Comparison of ENCODE assay signal across 22 cellular contexts in the genomic region with DNA sequence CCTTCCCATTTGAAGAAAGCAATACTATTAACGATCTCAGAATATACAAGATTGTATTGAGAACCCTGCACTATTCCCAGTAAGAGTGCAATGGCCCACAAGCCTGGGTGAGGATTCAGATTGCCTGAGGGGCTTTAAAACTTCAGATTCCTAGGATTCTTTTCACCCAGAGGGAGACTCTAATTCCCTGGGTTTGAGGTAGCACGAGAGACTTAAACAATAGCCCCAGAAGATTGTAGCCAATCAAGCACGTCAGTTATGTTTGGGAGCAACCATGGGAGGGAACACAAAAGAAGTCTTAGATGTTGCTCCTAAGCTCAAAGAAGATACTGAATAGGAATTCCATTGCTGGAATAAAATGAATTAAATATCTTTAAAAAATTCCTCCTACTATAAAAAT. TPM values are rescaled to one million over a fixed set of nuclear protein-coding genes. Genes with fewer than 3 reads are reported as not detected.
DNase-seq lines count a peak whose midpoint lies in the region; ATAC-seq and TF ChIP-seq lines count a peak whose summit lies in the region.
"Had no signal": no experiment of that assay in that cellular context is flagged by ENCODE, and none has a peak within 500 bp of the region (broad histone marks: within the 10 kb centered on the region; RNA-seq: fewer than 3 reads in every experiment).

No MANE protein-coding gene starts in this region.

- H3K27ac ChIP-seq in mesendoderm (ENCODE audit: low read depth, low read length), result no peak overlapping the region
- H3K27ac ChIP-seq: A549, gastroesophageal sphincter, lower lobe of right lung had no signal

- H2BK15ac ChIP-seq in mesendoderm (replicated peaks; ENCODE audit: low read depth), result no peak overlapping the region

- H2BK120ac ChIP-seq in mesendoderm (ENCODE audit: low read depth, low read length), result no peak overlapping the region

- no peak for TF ChIP-seq RAD21 in Ishikawa (IDR thresholded peaks at IDR 0.05; ENCODE audit: low read depth)

- POLR2A ChIA-PET in HEK293T (lab: Yijun Ruan, JAX), result no interaction called here

- peak; percentile 46 for DNase-seq in EH (ENCODE audit: low read depth)
- DNase-seq in mesendoderm, result peak; percentile 98
- no peak for DNase-seq in HEK293T (ENCODE audit: extremely low spot score)
- DNase-seq in NCI-H748 (lab: John Stamatoyannopoulos, UW; ENCODE audit: unreplicated experiment), result no peak
- DNase-seq in HFFc6, result no peak
- DNase-seq: activated CD4-positive, alpha-beta T cell treated with anti-CD3 and anti-CD28 coated beads for 4 hours; activated naive CD8-positive, alpha-beta T cell treated with anti-CD3 and anti-CD28 coated beads, Interleukin-2, amount 50 U/mL, for 24 hours; immature natural killer cell; KBM-7; lower lobe of right lung; NCI-H1092; stimulated activated CD4-positive, alpha-beta T cell treated with anti-CD3 and anti-CD28 coated beads, Interleukin-12 subunit alpha, Interleukin-12 subunit beta, amount 100 ng/mL, for 4 hours; tibial artery had no signal

- H2AK5ac ChIP-seq in mesendoderm (ENCODE audit: low read length), result no peak overlapping the region

- H3K27me3 ChIP-seq in mesendoderm (ENCODE audit: insufficient read depth, low read length, poor library complexity), result no peaks in the 10 kb centered on the region
- H3K27me3 ChIP-seq: dorsolateral prefrontal cortex, gastroesophageal sphincter, tibial artery had no signal

- H3K79me1 ChIP-seq in mesendoderm (ENCODE audit: low read length), result peaks cover 9% of the 10 kb centered on the region

- H3K27me3 Mint-ChIP-seq in brain (no peaks in the 10 kb centered on the region), HFFc6 (ENCODE audit: insufficient read depth) (no peaks in the 10 kb centered on the region)
- H3K27me3 Mint-ChIP-seq: activated naive CD8-positive, alpha-beta T cell treated with anti-CD3 and anti-CD28 coated beads, Interleukin-2, amount 50 U/mL, for 24 hours; natural killer cell treated with Interleukin-12 subunit alpha and Interleukin-12 subunit beta and Interleukin-15 and Interleukin-18, amount 100 ng/mL, for 72 hours had no signal

- H3K4me3 Mint-ChIP-seq in brain (peak overlapping the region; percentile 30 to 63 (median 44)), HFFc6 (no peak overlapping the region)
- H3K4me3 Mint-ChIP-seq: activated naive CD8-positive, alpha-beta T cell treated with anti-CD3 and anti-CD28 coated beads, Interleukin-2, amount 50 U/mL, for 24 hours; CD14-positive monocyte; immature natural killer cell; natural killer cell treated with Interleukin-12 subunit alpha and Interleukin-12 subunit beta and Interleukin-15 and Interleukin-18, amount 100 ng/mL, for 72 hours; stimulated activated effector memory CD8-positive, alpha-beta T cell treated with anti-CD3 and anti-CD28 coated beads, Interleukin-12 subunit alpha, Interleukin-12 subunit beta, amount 100 ng/mL, for 72 hours had no signal

- H3K9me3 Mint-ChIP-seq in brain, result peaks cover 0 to 5% (median 3%) of the 10 kb centered on the region in 5 experiments
- H3K9me3 Mint-ChIP-seq in HFFc6, result no peaks in the 10 kb centered on the region
- H3K9me3 Mint-ChIP-seq: activated naive CD8-positive, alpha-beta T cell treated with anti-CD3 and anti-CD28 coated beads, Interleukin-2, amount 50 U/mL, for 24 hours; CD14-positive monocyte; immature natural killer cell; natural killer cell treated with Interleukin-12 subunit alpha and Interleukin-12 subunit beta and Interleukin-15 and Interleukin-18, amount 100 ng/mL, for 72 hours; stimulated activated effector memory CD8-positive, alpha-beta T cell treated with anti-CD3 and anti-CD28 coated beads, Interleukin-12 subunit alpha, Interleukin-12 subunit beta, amount 100 ng/mL, for 72 hours had no signal

- peaks cover 46% of the 10 kb centered on the region for H3K4me1 Mint-ChIP-seq in brain
- peaks cover 56% of the 10 kb centered on the region for H3K4me1 Mint-ChIP-seq in HFFc6 (ENCODE audit: low read depth)

- H4K8ac ChIP-seq in mesendoderm (ENCODE audit: low read depth, low read length), result no peak overlapping the region

- H3K4me3 ChIP-seq in mesendoderm (ENCODE audit: low read length), result no peak overlapping the region
- H3K4me3 ChIP-seq: A549, dorsolateral prefrontal cortex, gastroesophageal sphincter, lower lobe of right lung, tibial artery had no signal

- no peak overlapping the region for H4K5ac ChIP-seq in mesendoderm (ENCODE audit: low read length)

- H3K18ac ChIP-seq in mesendoderm (ENCODE audit: low read length), result no peak overlapping the region

- no peaks in the 10 kb centered on the region for H3K36me3 ChIP-seq in mesendoderm (ENCODE audit: control insufficient read depth, insufficient read depth, low read length)
- H3K36me3 ChIP-seq: gastroesophageal sphincter, tibial artery had no signal

- no peak for TF ChIP-seq EP300 in Ishikawa (IDR thresholded peaks at IDR 0.05; ENCODE audit: borderline replicate concordance)

- no peak for ATAC-seq in GM18868 (IDR thresholded peaks at IDR 0.05; ENCODE audit: unreplicated experiment)
- ATAC-seq: A549; activated naive CD8-positive, alpha-beta T cell treated with anti-CD3 and anti-CD28 coated beads, Interleukin-2, amount 50 U/mL, for 24 hours; gastroesophageal sphincter; lower lobe of right lung; natural killer cell treated with Interleukin-12 subunit alpha and Interleukin-12 subunit beta and Interleukin-15 and Interleukin-18, amount 100 ng/mL, for 72 hours; stimulated activated effector memory CD8-positive, alpha-beta T cell treated with anti-CD3 and anti-CD28 coated beads, Interleukin-12 subunit alpha, Interleukin-12 subunit beta, amount 100 ng/mL, for 72 hours had no signal

- WGBS in mesendoderm (ENCODE audit: extremely low coverage, insufficient coverage, low lambda C conversion rate), result no CpG with 5 or more reads among the region's 3 CpGs

- H3K9ac ChIP-seq in mesendoderm (ENCODE audit: low read length), result no peak overlapping the region

- H3K79me2 ChIP-seq in mesendoderm (ENCODE audit: control insufficient read depth, insufficient read depth, low read length), result peaks cover 23% of the 10 kb centered on the region

- no peak overlapping the region for H3K4me2 ChIP-seq in mesendoderm (ENCODE audit: low read length)
- H3K4me2 ChIP-seq: A549 had no signal

- CTCF ChIA-PET in HEK293T (lab: Yijun Ruan, JAX), result interaction anchor here (0.7 kb wide), 1 partner anchor 55 kb away, joined by 3 read pairs; no protein-coding TSS in a partner anchor

- H3K4ac ChIP-seq in mesendoderm (ENCODE audit: low read depth, low read length), result no peak overlapping the region

- H3K56ac ChIP-seq in mesendoderm (ENCODE audit: low read length), result no peak overlapping the region

- H3K4me1 ChIP-seq in mesendoderm (ENCODE audit: control insufficient read depth, low read depth, low read length), result peaks cover 11% of the 10 kb centered on the region

- H3K36me3 Mint-ChIP-seq in brain (peaks cover 55% of the 10 kb centered on the region), HFFc6 (ENCODE audit: low read depth) (peaks cover 18% of the 10 kb centered on the region)

- H2BK5ac ChIP-seq in mesendoderm (ENCODE audit: low read length), result no peak overlapping the region

- H3K27ac Mint-ChIP-seq in brain (peak overlapping the region; percentile 70 to 92 (median 85)), HFFc6 (no peak overlapping the region)
- H3K27ac Mint-ChIP-seq: activated naive CD8-positive, alpha-beta T cell treated with anti-CD3 and anti-CD28 coated beads, Interleukin-2, amount 50 U/mL, for 24 hours; CD14-positive monocyte; stimulated activated effector memory CD8-positive, alpha-beta T cell treated with anti-CD3 and anti-CD28 coated beads, Interleukin-12 subunit alpha, Interleukin-12 subunit beta, amount 100 ng/mL, for 72 hours had no signal

- TF ChIP-seq CTCF in brain (conservative IDR thresholded peaks at IDR 0.05), result no peak
- TF ChIP-seq CTCF in HFFc6 (IDR thresholded peaks at IDR 0.05), result no peak

- H3K23ac ChIP-seq in mesendoderm (ENCODE audit: low read length), result no peak overlapping the region

TF ChIP-seq in Ishikawa, 13 proteins besides CTCF, POLR2A, EP300 and RAD21:
- TF ChIP-seq YY1 (IDR thresholded peaks at IDR 0.05; ENCODE audit: low read depth) (no peak), TEAD4 (IDR thresholded peaks at IDR 0.05) (peak; percentile 51; the same call in 1 of the 2 replicates)

TF ChIP-seq in HEK293T, 16 proteins besides CTCF, POLR2A, EP300 and RAD21:
- TF ChIP-seq ZNF384 (IDR thresholded peaks at IDR 0.05), result no peak
- no peak for TF ChIP-seq FOXA1 (IDR thresholded peaks at IDR 0.05)
- no peak for TF ChIP-seq FOXK2 (IDR thresholded peaks at IDR 0.05)
- no peak for TF ChIP-seq TARDBP (IDR thresholded peaks at IDR 0.05)
- TF ChIP-seq, protein P1, sequence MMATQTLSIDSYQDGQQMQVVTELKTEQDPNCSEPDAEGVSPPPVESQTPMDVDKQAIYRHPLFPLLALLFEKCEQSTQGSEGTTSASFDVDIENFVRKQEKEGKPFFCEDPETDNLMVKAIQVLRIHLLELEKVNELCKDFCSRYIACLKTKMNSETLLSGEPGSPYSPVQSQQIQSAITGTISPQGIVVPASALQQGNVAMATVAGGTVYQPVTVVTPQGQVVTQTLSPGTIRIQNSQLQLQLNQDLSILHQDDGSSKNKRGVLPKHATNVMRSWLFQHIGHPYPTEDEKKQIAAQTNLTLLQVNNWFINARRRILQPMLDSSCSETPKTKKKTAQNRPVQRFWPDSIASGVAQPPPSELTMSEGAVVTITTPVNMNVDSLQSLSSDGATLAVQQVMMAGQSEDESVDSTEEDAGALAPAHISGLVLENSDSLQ (IDR thresholded peaks at IDR 0.05), result no peak

RNA-seq across cellular contexts. Expression of a gene that starts 17.9 kb away (rescaled TPM):
- polyA plus RNA-seq in brain (ENCODE audit: insufficient read depth, low read depth, low replicate concordance), result 33.5 TPM
- polyA plus RNA-seq in mesendoderm (2013, experiment 1 of 2), result 60.4 TPM
- 60.5 TPM for polyA plus RNA-seq in mesendoderm (2013, experiment 2 of 2)
- total RNA-seq in HFFc6 (2021; fragmentation: NEBNext Ultra II Directional; extraction: Animal tissue kit (Norgen Biotek cat#: 25700)), result 10 to 100 TPM; 46.1 to 74.1 (median 57.9) TPM

RNA-seq across cellular contexts. Expression of a gene that starts 18.0 kb away (rescaled TPM):
- polyA plus RNA-seq in brain (ENCODE audit: insufficient read depth, low read depth, low replicate concordance), result 2.1 TPM
- polyA plus RNA-seq in mesendoderm (2013, experiment 1 of 2), result 6.1 TPM
- polyA plus RNA-seq in mesendoderm (2013, experiment 2 of 2), result 6.7 TPM
- total RNA-seq in HFFc6 (2021; fragmentation: NEBNext Ultra II Directional; extraction: Animal tissue kit (Norgen Biotek cat#: 25700)), result 10 to 100 TPM; 10.8 to 14.4 (median 12.9) TPM

Comparison
In these comparisons a context has a peak if more than half of its experiments do, and no peak if none do; other contexts are left out.
1. DNase-seq: peak in EH (single experiment) and mesendoderm (single experiment); none in HEK293T (single experiment), NCI-H748 (single experiment) and HFFc6 (single experiment).